Comparison of ENCODE assay signal across 8 cellular contexts in genomic region chr1:213014642-213015041, GRCh38. TPM values are rescaled to one million over a fixed set of nuclear protein-coding genes. Genes with fewer than 3 reads are reported as not detected.
DNase-seq lines count a peak whose midpoint lies in the region; ATAC-seq lines count a peak whose summit lies in the region.

No MANE protein-coding gene starts in this region.

- intact Hi-C loops in activated CD4-positive, alpha-beta memory T cell treated with anti-CD3 and anti-CD28 coated beads for 36 hours (cut with micrococcal nuclease): loop anchor here (1.0 to 10.0 kb wide), 5 partner anchors 11 to 980 kb away; partner anchors contain the start of genes DTL, FLVCR1, INTS7 and NSL1
- intact Hi-C loops in right cardiac atrium (cut with DNase I): no loop called here

- peak overlapping the region; percentile 65 for H3K4me3 ChIP-seq in HAP-1
- H3K4me3 ChIP-seq in right cardiac atrium (ENCODE audit: low read length): peak overlapping the region; percentile 80
- H3K4me3 ChIP-seq in skin epidermis: peak overlapping the region; percentile 62 to 95 (median 86)

- no peaks in the 10 kb centered on the region for H3K9me3 Mint-ChIP-seq in activated CD4-positive, alpha-beta memory T cell treated with anti-CD3 and anti-CD28 coated beads for 36 hours

- peak overlapping the region; percentile 99 for H3K27ac Mint-ChIP-seq in activated CD4-positive, alpha-beta memory T cell treated with anti-CD3 and anti-CD28 coated beads for 36 hours

- peaks cover 30% of the 10 kb centered on the region for H3K4me1 Mint-ChIP-seq in activated CD4-positive, alpha-beta memory T cell treated with anti-CD3 and anti-CD28 coated beads for 36 hours (ENCODE audit: low read depth)

- POLR2A ChIA-PET in activated CD4-positive, alpha-beta memory T cell treated with anti-CD3 and anti-CD28 coated beads for 36 hours (lab: Charles Lee): interaction anchor here (0.7 to 2.3 kb wide), 4 partner anchors 11 to 537 kb away, joined by 3 to 10 read pairs (median 4); partner anchors contain the start of gene FLVCR1

- DNase-seq in AG20443 (ENCODE audit: low spot score) (peak; percentile 21), HAP-1 (ENCODE audit: low spot score in 2 of 2) (peak in 1 of 2 experiments; percentile 26), right cardiac atrium (no peak), NCI-H1694 (lab: John Stamatoyannopoulos, UW) (no peak)
- DNase-seq in activated CD4-positive, alpha-beta memory T cell treated with anti-CD3 and anti-CD28 coated beads for 36 hours: no peak

- H3K27me3 Mint-ChIP-seq in activated CD4-positive, alpha-beta memory T cell treated with anti-CD3 and anti-CD28 coated beads for 36 hours: no peaks in the 10 kb centered on the region

- H3K27ac ChIP-seq in right cardiac atrium (ENCODE audit: low read length): no peak overlapping the region
- peak overlapping the region in 19 of 21 experiments; percentile 79 to 96 (median 90) for H3K27ac ChIP-seq in skin epidermis

- no peak for ATAC-seq in right cardiac atrium
- no peak for ATAC-seq in HG03108 (IDR thresholded peaks at IDR 0.05; ENCODE audit: unreplicated experiment)
- ATAC-seq in HG03520 (IDR thresholded peaks at IDR 0.05; ENCODE audit: unreplicated experiment): no peak

- CTCF ChIA-PET in activated CD4-positive, alpha-beta memory T cell treated with anti-CD3 and anti-CD28 coated beads for 36 hours (lab: Charles Lee): interaction anchor here (1.1 to 1.5 kb wide), 4 partner anchors 11 to 350 kb away, joined by 3 to 5 read pairs (median 5); no protein-coding TSS in a partner anchor

- 13% methylated on average over 7 of the region's 7 CpGs for WGBS in right cardiac atrium

- H3K4me1 ChIP-seq in HAP-1: peaks cover 9% of the 10 kb centered on the region
- no peaks in the 10 kb centered on the region for H3K4me1 ChIP-seq in right cardiac atrium (ENCODE audit: control insufficient read depth, insufficient read depth, low read length)

- H3K9me3 ChIP-seq in HAP-1 (no peaks in the 10 kb centered on the region), right cardiac atrium (ENCODE audit: control insufficient read depth, low read length) (no peaks in the 10 kb centered on the region)

- in situ Hi-C loops in HAP-1 (cut with MboI; ENCODE audit: low sequenced_read_pairs): no loop called here

- peaks cover 10% of the 10 kb centered on the region for H3K36me3 Mint-ChIP-seq in activated CD4-positive, alpha-beta memory T cell treated with anti-CD3 and anti-CD28 coated beads for 36 hours

- H3K27me3 ChIP-seq in HAP-1 (ENCODE audit: low read depth) (no peaks in the 10 kb centered on the region), right cardiac atrium (ENCODE audit: control insufficient read depth, insufficient read depth) (no peaks in the 10 kb centered on the region)

- peak overlapping the region; percentile 98 for H3K4me3 Mint-ChIP-seq in activated CD4-positive, alpha-beta memory T cell treated with anti-CD3 and anti-CD28 coated beads for 36 hours

- peaks cover 16% of the 10 kb centered on the region for H3K36me3 ChIP-seq in HAP-1 (replicated peaks)

RNA-seq across cellular contexts. Expression of gene ANGEL2, which starts 1.0 kb away (rescaled TPM):
- 10 to 100 TPM; 41.3 to 46.4 TPM for total RNA-seq in activated CD4-positive, alpha-beta memory T cell treated with anti-CD3 and anti-CD28 coated beads for 36 hours
- 10 to 100 TPM; 18.4 to 25.4 (median 22.2) TPM for total RNA-seq in right cardiac atrium
- 10.2 TPM for polyA plus RNA-seq in right cardiac atrium

RNA-seq across cellular contexts. Expression of gene RPS6KC1, which starts 36.4 kb away (rescaled TPM):
- total RNA-seq in activated CD4-positive, alpha-beta memory T cell treated with anti-CD3 and anti-CD28 coated beads for 36 hours: 1 to 10 TPM; 5.9 to 6.7 TPM
- total RNA-seq in right cardiac atrium: 10 to 100 TPM; 10.8 to 14.6 (median 11.6) TPM
- polyA plus RNA-seq in right cardiac atrium: 4.3 TPM
